In the genomic region with DNA sequence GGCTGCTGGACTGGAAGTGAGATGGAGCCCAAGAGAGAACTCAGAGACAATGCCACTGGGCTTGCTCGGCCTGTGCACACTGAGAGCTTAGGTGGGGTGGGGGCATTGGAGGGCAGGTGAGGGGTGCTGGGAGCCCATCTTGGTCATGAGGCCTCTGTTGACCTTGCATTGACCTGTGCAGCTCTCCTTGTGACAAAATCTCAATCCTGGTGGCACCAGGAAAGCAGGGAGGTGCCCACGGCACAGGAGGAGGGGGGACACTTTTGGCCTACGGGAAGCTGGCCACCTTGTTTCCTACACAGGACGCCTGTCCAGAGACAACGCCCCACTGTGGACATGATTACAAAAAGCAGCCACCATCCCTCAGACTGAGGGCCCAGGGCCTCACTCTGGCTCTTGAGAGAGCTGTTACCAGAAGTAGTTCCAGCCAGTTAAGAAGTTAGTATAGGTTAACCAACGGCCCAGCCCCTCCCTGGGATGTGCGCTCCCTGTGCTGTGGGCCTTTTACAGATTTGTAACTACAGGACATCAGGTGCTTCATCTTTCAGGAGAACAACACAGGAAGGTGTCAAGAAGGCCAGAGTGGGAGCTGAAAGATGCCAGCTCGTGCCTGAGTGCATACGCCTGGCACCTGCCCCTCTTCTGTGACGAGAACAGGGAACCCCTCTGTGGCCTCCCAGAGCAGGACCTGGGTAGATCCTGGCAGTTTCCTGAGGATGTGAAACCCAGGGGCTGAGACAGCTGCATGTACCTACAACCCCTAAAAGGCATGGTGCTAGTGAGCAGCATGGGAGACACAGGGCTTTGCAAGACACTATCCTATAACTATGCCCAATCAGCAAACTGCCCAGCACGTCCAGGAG, we compare ENCODE assay signal across 10 cellular contexts. TPM values are rescaled to one million over a fixed set of nuclear protein-coding genes. Genes with fewer than 3 reads are reported as not detected.
A peak's percentile ranks its signal among the peaks of the same experiment; 100 is the strongest.
DNase-seq lines count a peak whose midpoint lies in the region; ATAC-seq and TF ChIP-seq lines count a peak whose summit lies in the region.
"Had no signal": no experiment of that assay in that cellular context is flagged by ENCODE, and none has a peak within 500 bp of the region (broad histone marks: within the 10 kb centered on the region; RNA-seq: fewer than 3 reads in every experiment).

No MANE protein-coding gene starts in this region.

- H3K27me3 ChIP-seq in left ventricle myocardium inferior (ENCODE audit: low read depth), result no peaks in the 10 kb centered on the region
- H3K27me3 ChIP-seq in H9 (ENCODE audit: insufficient read depth, low read length), result no peaks in the 10 kb centered on the region
- no peaks in the 10 kb centered on the region for H3K27me3 ChIP-seq in GM23248 (replicated peaks; ENCODE audit: insufficient read depth)
- H3K27me3 ChIP-seq in ovary, result no peaks in the 10 kb centered on the region

- no peak overlapping the region for H2AFZ ChIP-seq in H9 (ENCODE audit: low read length)
- H2AFZ ChIP-seq in GM23248, result no peak overlapping the region

- DNase-seq in left ventricle myocardium inferior, result no peak
- DNase-seq in Right ventricle myocardium inferior (ENCODE audit: missing footprints), result no peak
- no peak for DNase-seq in H9
- DNase-seq in stimulated activated effector memory CD8-positive, alpha-beta T cell treated with anti-CD3 and anti-CD28 coated beads, Interleukin-12 subunit alpha, Interleukin-12 subunit beta, amount 100 ng/mL, for 72 hours (ENCODE audit: low spot score in 2 of 2), result no peak
- no peak for DNase-seq in GM23248
- DNase-seq in mesothelial cell of epicardium (ENCODE audit: low spot score in 2 of 2, unreplicated experiment in 2 of 2), result no peak
- no peak for DNase-seq in ovary
- DNase-seq: NCI-H446 had no signal

- H3T11ph ChIP-seq in H9 (ENCODE audit: low read length), result no peak overlapping the region

- no peak overlapping the region for H2BK12ac ChIP-seq in H9 (ENCODE audit: insufficient read length, low read depth, low read length)

- no peak for TF ChIP-seq EP300 in ovary (IDR thresholded peaks at IDR 0.05)

- H3K9ac ChIP-seq in H9 (ENCODE audit: extremely low read depth, insufficient read length, low read length) (no peak overlapping the region), GM23248 (no peak overlapping the region)

- H3K4ac ChIP-seq in H9 (ENCODE audit: low read depth, low read length), result no peak overlapping the region

- peaks cover 25% of the 10 kb centered on the region for H3F3A ChIP-seq in GM23248 (ENCODE audit: insufficient read depth)

- no peak overlapping the region for H3K4me3 Mint-ChIP-seq in H9
- H3K4me3 Mint-ChIP-seq in stimulated activated effector memory CD8-positive, alpha-beta T cell treated with anti-CD3 and anti-CD28 coated beads, Interleukin-12 subunit alpha, Interleukin-12 subunit beta, amount 100 ng/mL, for 72 hours, result peak overlapping the region; percentile 33
- H3K4me3 Mint-ChIP-seq in mesothelial cell of epicardium, result no peak overlapping the region
- H3K4me3 Mint-ChIP-seq: activated CD8-positive, alpha-beta T cell treated with anti-CD3 and anti-CD28 coated beads for 36 hours had no signal

- H3K27ac ChIP-seq in left ventricle myocardium inferior (replicated peaks) (peak overlapping the region; percentile 4), H9 (ENCODE audit: insufficient read length, low read depth, low read length) (no peak overlapping the region), GM23248 (no peak overlapping the region), ovary (no peak overlapping the region)

- H2BK120ac ChIP-seq in H9 (ENCODE audit: low read depth, low read length, poor library complexity, severe bottlenecking), result no peak overlapping the region

- H4K91ac ChIP-seq in H9 (ENCODE audit: insufficient read length, low read depth, low read length), result no peak overlapping the region

- H3K14ac ChIP-seq in H9 (ENCODE audit: insufficient read depth, low read length), result no peak overlapping the region

- no peak overlapping the region for H4K5ac ChIP-seq in H9 (ENCODE audit: insufficient read length, low read depth, low read length)

- peaks cover 3% of the 10 kb centered on the region for H3K36me3 ChIP-seq in left ventricle myocardium inferior
- H3K36me3 ChIP-seq in GM23248 (ENCODE audit: low read depth), result no peaks in the 10 kb centered on the region
- H3K36me3 ChIP-seq in ovary, result no peaks in the 10 kb centered on the region

- TF ChIP-seq CTCF in left ventricle myocardium inferior (IDR thresholded peaks at IDR 0.05; ENCODE audit: borderline replicate concordance), result no peak
- no peak for TF ChIP-seq CTCF in H9 (conservative IDR thresholded peaks at IDR 0.05)
- no peak for TF ChIP-seq CTCF in mesothelial cell of epicardium (IDR thresholded peaks at IDR 0.05; ENCODE audit: unreplicated experiment)
- no peak for TF ChIP-seq CTCF in ovary (IDR thresholded peaks at IDR 0.05)

- no peak overlapping the region for H2AK5ac ChIP-seq in H9 (ENCODE audit: insufficient read length, low read length)

- H3K36me3 Mint-ChIP-seq in H9 (ENCODE audit: insufficient read depth in 1 of 3, low read depth in 3 of 3) (no peaks in the 10 kb centered on the region), mesothelial cell of epicardium (no peaks in the 10 kb centered on the region)
- H3K36me3 Mint-ChIP-seq in stimulated activated effector memory CD8-positive, alpha-beta T cell treated with anti-CD3 and anti-CD28 coated beads, Interleukin-12 subunit alpha, Interleukin-12 subunit beta, amount 100 ng/mL, for 72 hours, result no peaks in the 10 kb centered on the region

- no peak overlapping the region for H3K18ac ChIP-seq in H9 (ENCODE audit: insufficient read length, low read depth, low read length)

- H3K4me1 ChIP-seq in left ventricle myocardium inferior (peaks cover 61% of the 10 kb centered on the region), H9 (ENCODE audit: insufficient read depth, low read length) (peaks cover 8% of the 10 kb centered on the region; the same call in 1 of the 2 replicates), GM23248 (ENCODE audit: insufficient read depth) (peaks cover 34% of the 10 kb centered on the region), ovary (ENCODE audit: insufficient read depth) (no peaks in the 10 kb centered on the region)

- H3K4me3 ChIP-seq in left ventricle myocardium inferior (no peak overlapping the region), GM23248 (no peak overlapping the region), ovary (no peak overlapping the region)

- no peaks in the 10 kb centered on the region for H3K9me3 ChIP-seq in left ventricle myocardium inferior (replicated peaks)
- H3K9me3 ChIP-seq in H9 (ENCODE audit: control insufficient read depth, low read depth, low read length), result no peaks in the 10 kb centered on the region
- H3K9me3 ChIP-seq in GM23248 (ENCODE audit: low read depth), result no peaks in the 10 kb centered on the region
- no peaks in the 10 kb centered on the region for H3K9me3 ChIP-seq in ovary

- no peak for TF ChIP-seq POLR2A in ovary (IDR thresholded peaks at IDR 0.05)

- H3K79me1 ChIP-seq in H9 (ENCODE audit: insufficient read depth, low read depth, low read length, poor library complexity, severe bottlenecking), result no peaks in the 10 kb centered on the region

- H2BK20ac ChIP-seq in H9 (ENCODE audit: low read depth, low read length, poor library complexity, severe bottlenecking), result no peak overlapping the region

- H3K23me2 ChIP-seq in H9 (ENCODE audit: insufficient read length, low read depth, low read length, poor library complexity, severe bottlenecking), result no peaks in the 10 kb centered on the region

- WGBS in H9 (ENCODE audit: extremely low coverage, insufficient read length, low lambda C conversion rate), result no CpG with 5 or more reads among the region's 11 CpGs
- 97% methylated on average over 11 of the region's 11 CpGs for WGBS in GM23248 (ENCODE audit: low coverage in 1 of 2, low lambda C conversion rate in 2 of 2, missing lambda C conversion rate in 2 of 2), 2 experiments
- WGBS in ovary, 3 donors, result 82 to 94% (median 88%) methylated on average over 11 of the region's 11 CpGs

- H2BK15ac ChIP-seq in H9 (ENCODE audit: low read depth, low read length), result no peak overlapping the region

- H3K56ac ChIP-seq in H9 (ENCODE audit: insufficient read length, low read depth, low read length), result no peak overlapping the region

- ATAC-seq in Right ventricle myocardium inferior, result no peak
- ATAC-seq in HG03520 (IDR thresholded peaks at IDR 0.05; ENCODE audit: unreplicated experiment), result peak; percentile 43
- no peak for ATAC-seq in stimulated activated effector memory CD8-positive, alpha-beta T cell treated with anti-CD3 and anti-CD28 coated beads, Interleukin-12 subunit alpha, Interleukin-12 subunit beta, amount 100 ng/mL, for 72 hours

- H3K27me3 Mint-ChIP-seq in H9 (ENCODE audit: low read depth) (no peaks in the 10 kb centered on the region), mesothelial cell of epicardium (ENCODE audit: low read depth) (no peaks in the 10 kb centered on the region)
- H3K27me3 Mint-ChIP-seq: activated CD8-positive, alpha-beta T cell treated with anti-CD3 and anti-CD28 coated beads for 36 hours had no signal

- in situ Hi-C loops in GM23248 (cut with MboI), result no loop called here

- peaks cover 47 to 48% of the 10 kb centered on the region in 2 experiments for H3K4me1 Mint-ChIP-seq in H9
- H3K4me1 Mint-ChIP-seq in stimulated activated effector memory CD8-positive, alpha-beta T cell treated with anti-CD3 and anti-CD28 coated beads, Interleukin-12 subunit alpha, Interleukin-12 subunit beta, amount 100 ng/mL, for 72 hours, result peaks cover 14% of the 10 kb centered on the region
- peaks cover 3% of the 10 kb centered on the region for H3K4me1 Mint-ChIP-seq in mesothelial cell of epicardium

- H3K4me2 ChIP-seq in H9 (ENCODE audit: insufficient read depth, insufficient read length, low read length), result no peak overlapping the region
- H3K4me2 ChIP-seq in GM23248 (ENCODE audit: unreplicated experiment), result no peak overlapping the region

- H4K20me1 ChIP-seq in H9 (ENCODE audit: control insufficient read depth, insufficient read depth, insufficient read length) (no peaks in the 10 kb centered on the region), GM23248 (ENCODE audit: insufficient read depth) (no peaks in the 10 kb centered on the region)

- H3K23ac ChIP-seq in H9 (ENCODE audit: insufficient read length, low read depth, low read length), result no peak overlapping the region

- H3K9me3 Mint-ChIP-seq in H9 (no peaks in the 10 kb centered on the region), mesothelial cell of epicardium (no peaks in the 10 kb centered on the region)
- no peaks in the 10 kb centered on the region for H3K9me3 Mint-ChIP-seq in stimulated activated effector memory CD8-positive, alpha-beta T cell treated with anti-CD3 and anti-CD28 coated beads, Interleukin-12 subunit alpha, Interleukin-12 subunit beta, amount 100 ng/mL, for 72 hours
- H3K9me3 Mint-ChIP-seq: activated CD8-positive, alpha-beta T cell treated with anti-CD3 and anti-CD28 coated beads for 36 hours had no signal

- H3K27ac Mint-ChIP-seq in H9 (peak overlapping the region in 2 of 3 experiments; percentile 53 to 78; a peak in 3 of 7 replicates), mesothelial cell of epicardium (no peak overlapping the region)
- H3K27ac Mint-ChIP-seq in stimulated activated effector memory CD8-positive, alpha-beta T cell treated with anti-CD3 and anti-CD28 coated beads, Interleukin-12 subunit alpha, Interleukin-12 subunit beta, amount 100 ng/mL, for 72 hours, result peak overlapping the region; percentile 74
- H3K27ac Mint-ChIP-seq: activated CD8-positive, alpha-beta T cell treated with anti-CD3 and anti-CD28 coated beads for 36 hours had no signal

- H4K8ac ChIP-seq in H9 (replicated peaks; ENCODE audit: insufficient read length, low read depth, low read length), result no peak overlapping the region

- H2BK5ac ChIP-seq in H9 (ENCODE audit: insufficient read length, low read length), result no peak overlapping the region

- intact Hi-C loops in left ventricle myocardium inferior (cut with micrococcal nuclease) (no loop called here), Right ventricle myocardium inferior (cut with DNase I) (no loop called here), ovary (cut with DNase I) (no loop called here)

- H3K9me2 ChIP-seq in GM23248 (ENCODE audit: insufficient read depth), result no peaks in the 10 kb centered on the region

- H3K79me2 ChIP-seq in H9 (ENCODE audit: insufficient read depth, low read length) (no peaks in the 10 kb centered on the region), GM23248 (ENCODE audit: insufficient read depth) (no peaks in the 10 kb centered on the region)

RNA-seq across cellular contexts. Expression of gene PKD1L1, which starts 10.3 kb away (rescaled TPM):
- 1.5 TPM for total RNA-seq in left ventricle myocardium inferior
- 1.3 TPM for total RNA-seq in Right ventricle myocardium inferior
- total RNA-seq in H9 (2021), result 0.17 and 0.18 TPM in 2 replicates
- 0.11 and 0.25 TPM in 2 replicates for total RNA-seq in GM23248 (2014; rRNA removed; shearing (Covaris generic))
- 0.05 and 0.06 TPM in 2 replicates for polyA plus RNA-seq in GM23248 (2016; fragmentation: Nextera tagmentation; extraction: Ambion mirVana)
- 0.18 to 0.38 TPM (median 0.36 TPM) in 3 replicates for total RNA-seq in mesothelial cell of epicardium
- total RNA-seq in ovary, result under 1 TPM; 0.11 to 0.48 (median 0.28) TPM
- under 1 TPM; 0.13 to 0.22 TPM for polyA plus RNA-seq in ovary

RNA-seq across cellular contexts. Expression of gene HUS1, which starts 41.5 kb away (rescaled TPM):
- total RNA-seq in left ventricle myocardium inferior, result 26.4 TPM
- total RNA-seq in Right ventricle myocardium inferior, result 29.6 TPM
- 43.1 and 44.5 TPM in 2 replicates for total RNA-seq in H9 (2021)
- total RNA-seq in GM23248 (2014; rRNA removed; shearing (Covaris generic)), result 21.1 and 25.0 TPM in 2 replicates
- polyA plus RNA-seq in GM23248 (2016; fragmentation: Nextera tagmentation; extraction: Ambion mirVana), result 23.5 and 25.5 TPM in 2 replicates
- total RNA-seq in mesothelial cell of epicardium, result 36.0 to 39.7 TPM (median 37.1 TPM) in 3 replicates
- total RNA-seq in ovary, result 10 to 100 TPM; 10.3 to 27.2 (median 20.7) TPM
- 10 to 100 TPM; 10.0 to 21.4 TPM for polyA plus RNA-seq in ovary
